Comparison of ENCODE assay signal across 6 cellular contexts in genomic region chr2:109047569-109047968, GRCh38.
DNase-seq lines count a peak whose midpoint lies in the region; ATAC-seq and TF ChIP-seq lines count a peak whose summit lies in the region.
"Not testable (repeated sequence)": the region's sequence is repeated elsewhere in the genome, so short reads cannot be mapped to it uniquely, and the experiment has no call there.

No MANE protein-coding gene starts in this region.

- not testable (repeated sequence) for H3K36me3 Mint-ChIP-seq in effector memory CD8-positive, alpha-beta T cell (ENCODE audit: insufficient read depth); nephron progenitor cell (ENCODE audit: low read depth)

- H3K4me3 Mint-ChIP-seq in effector memory CD8-positive, alpha-beta T cell; stimulated activated naive CD8-positive, alpha-beta T cell treated with anti-CD3 and anti-CD28 coated beads, Interleukin-15, amount 100 ng/mL, for 72 hours: not testable (repeated sequence)
- H3K4me3 Mint-ChIP-seq in nephron progenitor cell = peak overlapping the region; percentile 15

- not testable (repeated sequence) for TF ChIP-seq CTCF in VCaP (conservative IDR thresholded peaks at IDR 0.05); nephron progenitor cell (IDR thresholded peaks at IDR 0.05)

- H3K27me3 Mint-ChIP-seq in effector memory CD8-positive, alpha-beta T cell; nephron progenitor cell (ENCODE audit: low read depth, poor library complexity); stimulated activated naive CD8-positive, alpha-beta T cell treated with anti-CD3 and anti-CD28 coated beads, Interleukin-15, amount 100 ng/mL, for 72 hours: not testable (repeated sequence)

- peak overlapping the region; percentile 80 to 85 for H3K27ac Mint-ChIP-seq in effector memory CD8-positive, alpha-beta T cell
- H3K27ac Mint-ChIP-seq in nephron progenitor cell = peak overlapping the region; percentile 95
- peak overlapping the region; percentile 6 to 88 for H3K27ac Mint-ChIP-seq in stimulated activated naive CD8-positive, alpha-beta T cell treated with anti-CD3 and anti-CD28 coated beads, Interleukin-15, amount 100 ng/mL, for 72 hours

- not testable (repeated sequence) for H3K9me3 Mint-ChIP-seq in effector memory CD8-positive, alpha-beta T cell; nephron progenitor cell; stimulated activated naive CD8-positive, alpha-beta T cell treated with anti-CD3 and anti-CD28 coated beads, Interleukin-15, amount 100 ng/mL, for 72 hours

- H3K27ac ChIP-seq in VCaP = peak overlapping the region; percentile 85; the same call in 1 of the 2 replicates

- ATAC-seq in GM18867 (IDR thresholded peaks at IDR 0.05; ENCODE audit: unreplicated experiment) = peak; percentile 12
- ATAC-seq in HG02610 (IDR thresholded peaks at IDR 0.05; ENCODE audit: unreplicated experiment) = peak; percentile 4
- ATAC-seq in effector memory CD8-positive, alpha-beta T cell (replicated peaks); stimulated activated naive CD8-positive, alpha-beta T cell treated with anti-CD3 and anti-CD28 coated beads, Interleukin-15, amount 100 ng/mL, for 72 hours: not testable (repeated sequence)

- not testable (repeated sequence) for DNase-seq in effector memory CD8-positive, alpha-beta T cell; nephron progenitor cell; stimulated activated naive CD8-positive, alpha-beta T cell treated with anti-CD3 and anti-CD28 coated beads, Interleukin-15, amount 100 ng/mL, for 72 hours

- not testable (repeated sequence) for H3K4me1 Mint-ChIP-seq in effector memory CD8-positive, alpha-beta T cell (ENCODE audit: low read depth in 2 of 2)
- H3K4me1 Mint-ChIP-seq in nephron progenitor cell = peaks cover 65% of the 10 kb centered on the region
- peaks cover 29% of the 10 kb centered on the region for H3K4me1 Mint-ChIP-seq in stimulated activated naive CD8-positive, alpha-beta T cell treated with anti-CD3 and anti-CD28 coated beads, Interleukin-15, amount 100 ng/mL, for 72 hours
